ENCODE assay signal across 8 cellular contexts in the genomic region with DNA sequence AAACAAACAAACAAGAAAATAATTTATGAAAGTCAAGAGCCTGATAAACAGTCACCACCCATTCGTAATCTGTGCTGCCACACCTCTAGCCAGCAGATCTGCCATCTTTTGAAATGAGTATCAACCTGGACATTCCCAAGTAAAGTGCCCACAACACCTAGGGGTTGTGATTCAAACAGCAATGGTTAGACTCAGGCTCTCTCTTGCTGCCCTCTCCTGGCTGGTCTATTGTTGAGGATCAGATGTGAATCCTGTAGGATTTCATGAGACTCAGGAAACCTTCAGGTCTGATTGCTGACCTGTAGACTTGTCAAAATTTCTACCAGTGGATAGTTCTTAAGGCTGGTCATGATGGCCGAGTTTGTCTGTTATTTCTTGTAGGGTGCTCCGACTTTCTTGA. TPM values are rescaled to one million over a fixed set of nuclear protein-coding genes. Genes with fewer than 3 reads are reported as not detected.
A peak's percentile ranks its signal among the peaks of the same experiment; 100 is the strongest.
DNase-seq lines count a peak whose midpoint lies in the region; ATAC-seq and TF ChIP-seq lines count a peak whose summit lies in the region.

No MANE protein-coding gene starts in this region.

- intact Hi-C loops in colonic mucosa (cut with DNase I): loop anchor here (10.0 kb wide), 1 partner anchor 86 kb away; no protein-coding TSS in a partner anchor

- H3K4me2 ChIP-seq in MM.1S (ENCODE audit: low read depth, low read length): no peak overlapping the region

- H3K27ac Mint-ChIP-seq in osteocyte (ENCODE audit: unreplicated experiment): no peak overlapping the region

- TF ChIP-seq CTCF in MM.1S (IDR thresholded peaks at IDR 0.05; ENCODE audit: low read length) (peak; percentile 15; the same call in 1 of the 2 replicates), colonic mucosa (IDR thresholded peaks at IDR 0.05) (peak; percentile 28), osteocyte (IDR thresholded peaks at IDR 0.05) (peak; percentile 50)

- H4K20me1 ChIP-seq in MM.1S (ENCODE audit: insufficient read depth, low read length): no peaks in the 10 kb centered on the region

- no peaks in the 10 kb centered on the region for H3K9me3 Mint-ChIP-seq in osteocyte (ENCODE audit: unreplicated experiment)

- H3K4me1 ChIP-seq in MM.1S (ENCODE audit: low read length) (peaks cover 6% of the 10 kb centered on the region; the same call in 1 of the 2 replicates), colonic mucosa (peaks cover 4% of the 10 kb centered on the region)

- H3K27ac ChIP-seq in MM.1S (ENCODE audit: low read length) (no peak overlapping the region), colonic mucosa (no peak overlapping the region)

- peak; percentile 19 to 59 (median 22) for DNase-seq in NCI-H1417 (lab: John Stamatoyannopoulos, UW)
- DNase-seq in NCI-H1417 treated with DMSO at 0.1 percent for 48 hours (lab: John Stamatoyannopoulos, UW): no peak
- no peak for DNase-seq in MM.1S
- DNase-seq in colonic mucosa: peak; percentile 50
- DNase-seq in osteocyte (ENCODE audit: extremely low spot score, unreplicated experiment): no peak
- no peak for DNase-seq in A172 (ENCODE audit: low spot score)

- no peak for ATAC-seq in HG03097 (IDR thresholded peaks at IDR 0.05; ENCODE audit: low FRiP score, unreplicated experiment)
- no peak for ATAC-seq in HG03135 (IDR thresholded peaks at IDR 0.05; ENCODE audit: unreplicated experiment)

- H3K9ac ChIP-seq in MM.1S (ENCODE audit: low read length) (no peak overlapping the region), colonic mucosa (ENCODE audit: low read depth in 2 of 2, low read length in 2 of 2) (no peak overlapping the region)

- no peaks in the 10 kb centered on the region for H3K27me3 Mint-ChIP-seq in osteocyte (ENCODE audit: unreplicated experiment)

- H2AFZ ChIP-seq in MM.1S (ENCODE audit: low read length): no peak overlapping the region

- peaks cover 10% of the 10 kb centered on the region; the same call in 1 of the 2 replicates for H3F3A ChIP-seq in MM.1S (ENCODE audit: insufficient read depth, low read length)

- H3K27me3 ChIP-seq in MM.1S (replicated peaks; ENCODE audit: insufficient read depth, low read length) (no peaks in the 10 kb centered on the region), colonic mucosa (no peaks in the 10 kb centered on the region)

- no peaks in the 10 kb centered on the region for H3K9me2 ChIP-seq in MM.1S (replicated peaks; ENCODE audit: insufficient read depth, low read length)

- no peaks in the 10 kb centered on the region; the same call in 1 of the 2 replicates for H3K36me3 ChIP-seq in MM.1S (replicated peaks; ENCODE audit: insufficient read depth, low read length)
- H3K36me3 ChIP-seq in colonic mucosa: no peaks in the 10 kb centered on the region

- no peak overlapping the region for H3K4me3 ChIP-seq in MM.1S (ENCODE audit: low read length)
- no peak overlapping the region for H3K4me3 ChIP-seq in colonic mucosa

- peaks cover 7% of the 10 kb centered on the region for H3K4me1 Mint-ChIP-seq in osteocyte (ENCODE audit: unreplicated experiment)

- H3K79me2 ChIP-seq in MM.1S (ENCODE audit: low read length): peaks cover 28% of the 10 kb centered on the region

- peaks cover 2% of the 10 kb centered on the region for H3K36me3 Mint-ChIP-seq in osteocyte (ENCODE audit: unreplicated experiment)

- H3K9me3 ChIP-seq in MM.1S (replicated peaks; ENCODE audit: insufficient read depth, low read length) (no peaks in the 10 kb centered on the region), colonic mucosa (no peaks in the 10 kb centered on the region)

- no peak overlapping the region for H3K4me3 Mint-ChIP-seq in osteocyte (ENCODE audit: unreplicated experiment)

RNA-seq across cellular contexts. Expression of gene DGLUCY, which starts 26.8 kb away (rescaled TPM):
- total RNA-seq in colonic mucosa (100 to 1,000 TPM in 1 of 2 donors, 10 to 100 TPM in 1; 67.3 to 105 TPM), osteocyte (20.4 and 29.3 TPM in 2 replicates)
- total RNA-seq in A172 (2014; rRNA removed; shearing (Covaris generic)): 28.7 and 31.7 TPM in 2 replicates

Comparison
In these comparisons a context has a peak if more than half of its experiments do, and no peak if none do; other contexts are left out.
1. DNase-seq: peak in NCI-H1417 (3 of 3) and colonic mucosa (single experiment); none in NCI-H1417 treated with DMSO at 0.1 percent for 48 hours (single experiment), MM.1S (single experiment), osteocyte (single experiment) and A172 (single experiment).
2. Peak in every context shown above with its lines, with median percentiles within 50 percentile points of each other: CTCF ChIP-seq.